Comparison of ENCODE assay signal across 14 cellular contexts in the genomic region with DNA sequence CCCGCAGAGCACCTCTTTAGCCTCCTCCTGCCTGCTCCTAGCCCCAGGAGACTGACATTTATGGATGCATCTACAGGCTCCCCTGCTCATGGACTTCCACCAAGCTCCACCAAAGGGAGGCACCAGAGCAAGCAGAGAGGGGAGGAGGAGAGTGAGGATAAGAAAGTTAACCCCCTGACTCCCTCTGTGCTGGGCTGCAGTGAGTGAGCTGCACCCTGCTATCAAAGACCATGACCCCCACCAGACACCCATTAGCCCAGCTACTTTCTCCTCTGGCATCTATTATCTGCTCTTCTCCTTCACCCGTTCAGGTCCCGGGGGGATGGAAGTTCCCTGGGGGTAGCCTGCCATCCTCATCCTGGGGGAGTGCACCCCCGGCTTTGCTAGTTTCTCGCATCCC. TPM values are rescaled to one million over a fixed set of nuclear protein-coding genes. Genes with fewer than 3 reads are reported as not detected.
DNase-seq lines count a peak whose midpoint lies in the region; ATAC-seq and TF ChIP-seq lines count a peak whose summit lies in the region.
"Had no signal": no experiment of that assay in that cellular context is flagged by ENCODE, and none has a peak within 500 bp of the region (broad histone marks: within the 10 kb centered on the region; RNA-seq: fewer than 3 reads in every experiment).

No MANE protein-coding gene starts in this region.

- peak overlapping the region; percentile 81 for H3K4me2 ChIP-seq in BLaER1

- H3K9ac ChIP-seq in BLaER1: no peak overlapping the region

- H3K9me3 ChIP-seq in BLaER1: peaks cover 28% of the 10 kb centered on the region
- H3K9me3 ChIP-seq in CD4-positive, alpha-beta T cell (ENCODE audit: control insufficient read depth, low read length): no peaks in the 10 kb centered on the region
- H3K9me3 ChIP-seq: left lung had no signal

- no peak for ATAC-seq in CD4-positive, alpha-beta T cell (ENCODE audit: poor library complexity)
- ATAC-seq in activated T-helper 17 cell treated with anti-CD3 and anti-CD28 coated beads, Interleukin-2, amount 50 U/mL, for 72 hours (replicated peaks): no peak
- no peak for ATAC-seq in naive B cell (ENCODE audit: low read depth in 2 of 2)
- ATAC-seq: left lung had no signal

- H4K20me1 ChIP-seq in BLaER1: peaks cover 6% of the 10 kb centered on the region; the same call in 1 of the 2 replicates

- POLR2A ChIA-PET in CD4-positive, alpha-beta T cell (lab: Charles Lee): interaction anchor here (1.2 kb wide), 1 partner anchor 20 kb away, joined by 3 read pairs; no protein-coding TSS in a partner anchor

- no peak for DNase-seq in CD4-positive, alpha-beta T cell
- DNase-seq in naive B cell: no peak
- no peak for DNase-seq in SW480 (ENCODE audit: low spot score)
- no peak for DNase-seq in islet precursor cell
- DNase-seq in inferior parietal cortex (ENCODE audit: extremely low spot score): no peak
- DNase-seq: activated naive CD4-positive, alpha-beta T cell treated with Interleukin-2 at 50 U/mL for 16 hours; DMS79 treated with DMSO at 0.1 percent for 48 hours; effector CD8-positive, alpha-beta T cell; left lung; NCI-H187 treated with DMSO at 0.1 percent for 48 hours; NCI-H748 treated with DMSO at 0.1 percent for 48 hours had no signal

- CTCF ChIA-PET in CD4-positive, alpha-beta T cell (lab: Charles Lee): no interaction called here

- no peaks in the 10 kb centered on the region for H3K27me3 Mint-ChIP-seq in CD4-positive, alpha-beta T cell
- no peaks in the 10 kb centered on the region for H3K27me3 Mint-ChIP-seq in activated T-helper 17 cell treated with anti-CD3 and anti-CD28 coated beads, Interleukin-2, amount 50 U/mL, for 72 hours
- H3K27me3 Mint-ChIP-seq in naive B cell: no peaks in the 10 kb centered on the region

- H3K27me3 ChIP-seq in BLaER1: no peaks in the 10 kb centered on the region
- no peaks in the 10 kb centered on the region for H3K27me3 ChIP-seq in CD4-positive, alpha-beta T cell (ENCODE audit: control insufficient read depth, insufficient read depth, low read length)
- H3K27me3 ChIP-seq: left lung had no signal

- peaks cover 25% of the 10 kb centered on the region for H3K36me3 ChIP-seq in BLaER1
- H3K36me3 ChIP-seq: left lung had no signal

- H3K36me3 Mint-ChIP-seq in CD4-positive, alpha-beta T cell (ENCODE audit: low read depth): peaks cover 36% of the 10 kb centered on the region
- H3K36me3 Mint-ChIP-seq in activated T-helper 17 cell treated with anti-CD3 and anti-CD28 coated beads, Interleukin-2, amount 50 U/mL, for 72 hours (ENCODE audit: low read depth): peaks cover 9% of the 10 kb centered on the region
- no peaks in the 10 kb centered on the region for H3K36me3 Mint-ChIP-seq in naive B cell

- H3K4me3 ChIP-seq in BLaER1: 0 out of 2 replicates have a peak overlapping the region, but pooled peaks have one; percentile 15
- H3K4me3 ChIP-seq: left lung had no signal

- peaks cover 66% of the 10 kb centered on the region for H3K4me1 ChIP-seq in BLaER1

- TF ChIP-seq CTCF in CD4-positive, alpha-beta T cell (IDR thresholded peaks at IDR 0.05): no peak

- H3K4me3 Mint-ChIP-seq in CD4-positive, alpha-beta T cell: no peak overlapping the region
- no peak overlapping the region for H3K4me3 Mint-ChIP-seq in activated T-helper 17 cell treated with anti-CD3 and anti-CD28 coated beads, Interleukin-2, amount 50 U/mL, for 72 hours
- peak overlapping the region in 7 of 8 donors; percentile 30 to 87 (median 49) for H3K4me3 Mint-ChIP-seq in naive B cell
- H3K4me3 Mint-ChIP-seq: nephron had no signal

- peak overlapping the region; percentile 66 for H3K27ac Mint-ChIP-seq in CD4-positive, alpha-beta T cell
- H3K27ac Mint-ChIP-seq in activated T-helper 17 cell treated with anti-CD3 and anti-CD28 coated beads, Interleukin-2, amount 50 U/mL, for 72 hours: peak overlapping the region; percentile 3
- H3K27ac Mint-ChIP-seq in naive B cell: peak overlapping the region; percentile 16 to 95 (median 83)
- H3K27ac Mint-ChIP-seq: nephron had no signal

- intact Hi-C loops in CD4-positive, alpha-beta T cell (cut with DNase I, micrococcal nuclease): loop anchor here in 1 of 2 experiments (5.0 kb wide), 1 partner anchor 41 kb away; no protein-coding TSS in a partner anchor

- no peaks in the 10 kb centered on the region for H3K9me3 Mint-ChIP-seq in CD4-positive, alpha-beta T cell
- H3K9me3 Mint-ChIP-seq in activated T-helper 17 cell treated with anti-CD3 and anti-CD28 coated beads, Interleukin-2, amount 50 U/mL, for 72 hours: no peaks in the 10 kb centered on the region
- H3K9me3 Mint-ChIP-seq in naive B cell: peaks cover 0 to 2% (median 0%) of the 10 kb centered on the region in 7 donors

- peaks cover 70% of the 10 kb centered on the region for H3K4me1 Mint-ChIP-seq in CD4-positive, alpha-beta T cell (ENCODE audit: low read depth)
- H3K4me1 Mint-ChIP-seq in activated T-helper 17 cell treated with anti-CD3 and anti-CD28 coated beads, Interleukin-2, amount 50 U/mL, for 72 hours: peaks cover 42% of the 10 kb centered on the region
- peaks cover 43 to 75% (median 53%) of the 10 kb centered on the region in 3 donors for H3K4me1 Mint-ChIP-seq in naive B cell

- peak overlapping the region; percentile 53 for H3K27ac ChIP-seq in BLaER1
- no peak overlapping the region for H3K27ac ChIP-seq in CD4-positive, alpha-beta T cell (ENCODE audit: low read depth, low read length)
- H3K27ac ChIP-seq: left lung had no signal

RNA-seq across cellular contexts. Expression of gene FOXN3, which starts 45.4 kb away (rescaled TPM):
- 100 to 1,000 TPM; 124 to 127 TPM for total RNA-seq in CD4-positive, alpha-beta T cell
- total RNA-seq in activated T-helper 17 cell treated with anti-CD3 and anti-CD28 coated beads, Interleukin-2, amount 50 U/mL, for 72 hours: 10 to 100 TPM; 56.9 to 82.3 TPM
- polyA plus RNA-seq in naive B cell (ENCODE audit: low read depth in 6 of 6): 10 to 100 TPM; 47.8 to 77.5 (median 58.7) TPM

Comparison
In these comparisons a context has a peak if more than half of its experiments do, and no peak if none do; other contexts are left out.
1. H3K27ac Mint-ChIP-seq: peak in every context shown above with its lines; median percentile 83 in naive B cell; 66 in CD4-positive, alpha-beta T cell; 3 in activated T-helper 17 cell treated with anti-CD3 and anti-CD28 coated beads, Interleukin-2, amount 50 U/mL, for 72 hours.
2. H3K4me3 Mint-ChIP-seq: peak in naive B cell (7 of 8); none in CD4-positive, alpha-beta T cell (single experiment) and activated T-helper 17 cell treated with anti-CD3 and anti-CD28 coated beads, Interleukin-2, amount 50 U/mL, for 72 hours (single experiment).